Comparison of ENCODE assay signal across 8 cellular contexts in genomic region chr17:77404812-77405581, GRCh38.
A peak's percentile ranks its signal among the peaks of the same experiment; 100 is the strongest.
DNase-seq lines count a peak whose midpoint lies in the region; ATAC-seq, FAIRE-seq and TF ChIP-seq lines count a peak whose summit lies in the region.

No MANE protein-coding gene starts in this region.

- peaks cover 19% of the 10 kb centered on the region for H3K36me3 ChIP-seq in PC-3 (ENCODE audit: low read depth, low read length)

- peaks cover 27% of the 10 kb centered on the region for H3K4me1 ChIP-seq in PC-3 (ENCODE audit: insufficient read depth, low read length)

- H3K27ac Mint-ChIP-seq in activated T-helper 2 cell treated with anti-CD3 and anti-CD28 coated beads, Interferon-gamma antibody, Interleukin-2, Interleukin-4, amounts not matched to agents 10 μg/mL and 5 μg/mL and 100 μg/mL, durations not matched to agents 14 hours and 24 hours and 36 hours, result peak overlapping the region; percentile 84

- intact Hi-C loops in PC-3 (cut with micrococcal nuclease) (no loop called here), left cardiac atrium (cut with DNase I) (no loop called here)
- intact Hi-C loops in activated T-helper 2 cell treated with anti-CD3 and anti-CD28 coated beads, Interferon-gamma antibody, Interleukin-2, Interleukin-4, amounts not matched to agents 10 μg/mL and 5 μg/mL and 100 μg/mL, durations not matched to agents 14 hours and 24 hours and 36 hours (cut with micrococcal nuclease), result loop anchor here (2.0 to 5.0 kb wide), 6 partner anchors 16 to 72 kb away; no protein-coding TSS in a partner anchor

- no TSS peak for BruUV-seq in PC-3 (replicated peaks; lab: Mats Ljungman, UMichigan)

- H3K79me2 ChIP-seq in PC-3 (ENCODE audit: low read length), result peaks cover 74% of the 10 kb centered on the region

- H3K27me3 ChIP-seq in PC-3 (ENCODE audit: low read length), result no peaks in the 10 kb centered on the region

- H3K9me2 ChIP-seq in PC-3 (replicated peaks; ENCODE audit: low read length), result no peaks in the 10 kb centered on the region

- H3K36me3 Mint-ChIP-seq in activated T-helper 2 cell treated with anti-CD3 and anti-CD28 coated beads, Interferon-gamma antibody, Interleukin-2, Interleukin-4, amounts not matched to agents 10 μg/mL and 5 μg/mL and 100 μg/mL, durations not matched to agents 14 hours and 24 hours and 36 hours (ENCODE audit: low read depth), result peaks cover 55% of the 10 kb centered on the region

- peak overlapping the region; percentile 44 for H3K9ac ChIP-seq in PC-3 (ENCODE audit: low read length)

- peak overlapping the region; percentile 93 for H3K4me3 Mint-ChIP-seq in activated T-helper 2 cell treated with anti-CD3 and anti-CD28 coated beads, Interferon-gamma antibody, Interleukin-2, Interleukin-4, amounts not matched to agents 10 μg/mL and 5 μg/mL and 100 μg/mL, durations not matched to agents 14 hours and 24 hours and 36 hours (ENCODE audit: low read depth)

- no peaks in the 10 kb centered on the region for H4K20me1 ChIP-seq in PC-3 (ENCODE audit: low read length)

- H3F3A ChIP-seq in PC-3 (ENCODE audit: low read length, unreplicated experiment), result no peaks in the 10 kb centered on the region

- peak overlapping the region; percentile 78 for H3K27ac ChIP-seq in PC-3 (ENCODE audit: low read length)

- TF ChIP-seq CTCF in PC-3 (conservative IDR thresholded peaks at IDR 0.05; ENCODE audit: low read depth, low read length), result no peak

- H3K9me3 Mint-ChIP-seq in activated T-helper 2 cell treated with anti-CD3 and anti-CD28 coated beads, Interferon-gamma antibody, Interleukin-2, Interleukin-4, amounts not matched to agents 10 μg/mL and 5 μg/mL and 100 μg/mL, durations not matched to agents 14 hours and 24 hours and 36 hours, result no peaks in the 10 kb centered on the region

- CTCF ChIA-PET in PC-3 (lab: Charles Lee), result no interaction called here

- ATAC-seq in PC-3 (peak; percentile 92), left cardiac atrium (peak; percentile 25 to 32)

- peak overlapping the region; percentile 65 for H3K4me2 ChIP-seq in PC-3 (ENCODE audit: low read length)

- no peak for TF ChIP-seq POLR2A in H54 (IDR thresholded peaks at IDR 0.05; ENCODE audit: low read depth, low read length)

- H3K9me3 ChIP-seq in PC-3 (ENCODE audit: low read length), result no peaks in the 10 kb centered on the region

- peak; percentile 85 for DNase-seq in EL
- DNase-seq in H54 (ENCODE audit: insufficient read length, low spot score), result peak; percentile 95
- DNase-seq in PC-3, result peak; percentile 93
- DNase-seq in activated T-helper 2 cell treated with anti-CD3 and anti-CD28 coated beads, Interferon-gamma antibody, Interleukin-2, Interleukin-4, amounts not matched to agents 10 μg/mL and 5 μg/mL and 100 μg/mL, durations not matched to agents 14 hours and 24 hours and 36 hours (ENCODE audit: low spot score), result peak; percentile 77
- DNase-seq in left cardiac atrium, result peak; percentile 79
- DNase-seq in stimulated activated CD4-positive, alpha-beta T cell treated with anti-CD3 and anti-CD28 coated beads, Interleukin-2, amount 100 ng/mL, for 4 hours (ENCODE audit: low read depth), result peak; percentile 78
- no peak for DNase-seq in DMS53 treated with DMSO at 0.1 percent for 48 hours (lab: John Stamatoyannopoulos, UW; ENCODE audit: unreplicated experiment)
- DNase-seq in NCI-H524 treated with DMSO at 0.1 percent for 48 hours (lab: John Stamatoyannopoulos, UW), result no peak

- H3K4me1 Mint-ChIP-seq in activated T-helper 2 cell treated with anti-CD3 and anti-CD28 coated beads, Interferon-gamma antibody, Interleukin-2, Interleukin-4, amounts not matched to agents 10 μg/mL and 5 μg/mL and 100 μg/mL, durations not matched to agents 14 hours and 24 hours and 36 hours (ENCODE audit: low read depth), result peaks cover 72% of the 10 kb centered on the region

- POLR2A ChIA-PET in PC-3 (lab: Charles Lee; ENCODE audit: unreplicated experiment), result no interaction called here

- FAIRE-seq in H54 (lab: Jason Lieb, UNC), result no peak

- H3K27me3 Mint-ChIP-seq in activated T-helper 2 cell treated with anti-CD3 and anti-CD28 coated beads, Interferon-gamma antibody, Interleukin-2, Interleukin-4, amounts not matched to agents 10 μg/mL and 5 μg/mL and 100 μg/mL, durations not matched to agents 14 hours and 24 hours and 36 hours (ENCODE audit: low read depth), result no peaks in the 10 kb centered on the region

- no peak overlapping the region for H2AFZ ChIP-seq in PC-3 (ENCODE audit: low read length)

- no peak overlapping the region for H3K4me3 ChIP-seq in PC-3 (ENCODE audit: low read length)

Comparison
In these comparisons a context has a peak if more than half of its experiments do, and no peak if none do; other contexts are left out.
1. DNase-seq: peak in EL (single experiment), H54 (single experiment), PC-3 (single experiment), activated T-helper 2 cell treated with anti-CD3 and anti-CD28 coated beads, Interferon-gamma antibody, Interleukin-2, Interleukin-4, amounts not matched to agents 10 μg/mL and 5 μg/mL and 100 μg/mL, durations not matched to agents 14 hours and 24 hours and 36 hours (single experiment), left cardiac atrium (single experiment) and stimulated activated CD4-positive, alpha-beta T cell treated with anti-CD3 and anti-CD28 coated beads, Interleukin-2, amount 100 ng/mL, for 4 hours (single experiment); none in DMS53 treated with DMSO at 0.1 percent for 48 hours (single experiment) and NCI-H524 treated with DMSO at 0.1 percent for 48 hours (single experiment).